Comparison of ENCODE assay signal across 10 cellular contexts in the genomic region with DNA sequence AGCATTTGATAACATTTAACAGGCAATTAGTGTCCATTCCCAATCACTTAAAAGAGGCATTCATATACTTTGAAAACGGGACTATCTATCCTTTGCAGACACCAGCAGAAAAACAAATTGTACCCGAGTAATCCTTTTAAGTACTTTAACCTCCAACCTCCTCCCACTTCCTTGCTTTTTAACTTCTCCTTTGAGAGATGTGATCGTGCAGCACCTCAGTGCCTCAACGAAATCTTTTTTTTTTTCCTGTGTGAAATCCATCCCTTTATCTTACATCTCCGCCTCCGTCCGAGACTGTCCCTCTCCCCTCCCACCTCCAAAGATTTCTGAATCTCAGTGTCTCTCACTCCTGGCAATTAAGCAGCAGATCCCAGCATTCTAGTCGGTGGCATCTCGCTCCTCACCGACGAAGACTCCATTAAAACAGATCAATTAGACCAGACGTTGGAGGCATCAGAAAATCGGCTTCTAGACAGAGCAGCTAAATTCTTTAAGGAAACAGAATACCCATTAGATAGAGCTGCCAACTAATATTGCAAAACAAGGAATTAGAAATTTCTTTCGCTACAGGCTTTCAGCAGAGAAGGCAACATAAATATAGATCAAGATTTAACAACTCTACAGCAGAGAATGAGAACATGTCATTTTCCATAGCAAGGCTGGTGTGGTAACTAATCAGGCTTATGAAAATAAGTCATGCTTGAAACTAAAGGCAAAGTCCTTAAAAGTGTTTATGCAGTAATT. TPM values are rescaled to one million over a fixed set of nuclear protein-coding genes. Genes with fewer than 3 reads are reported as not detected.
DNase-seq lines count a peak whose midpoint lies in the region; ATAC-seq and TF ChIP-seq lines count a peak whose summit lies in the region.
"Had no signal": no experiment of that assay in that cellular context is flagged by ENCODE, and none has a peak within 500 bp of the region (broad histone marks: within the 10 kb centered on the region; RNA-seq: fewer than 3 reads in every experiment).

No MANE protein-coding gene starts in this region.

- H3K4me1 Mint-ChIP-seq in GM23338 (peaks cover 24% of the 10 kb centered on the region), memory B cell (peaks cover 25% of the 10 kb centered on the region)
- H3K4me1 Mint-ChIP-seq in activated naive CD8-positive, alpha-beta T cell treated with anti-CD3 and anti-CD28 coated beads, Interleukin-2, amount 10 ng/mL, durations not matched to agents 7 days and 5 days: peaks cover 14% of the 10 kb centered on the region

- H3K79me2 ChIP-seq in GM23338 (replicated peaks; ENCODE audit: insufficient read depth): no peaks in the 10 kb centered on the region

- H3K27ac ChIP-seq in GM23338 (ENCODE audit: low read depth): no peak overlapping the region

- H3K4me1 ChIP-seq in GM23338 (ENCODE audit: insufficient read depth): peaks cover 20% of the 10 kb centered on the region

- H3K4me3 ChIP-seq in GM23338: peak overlapping the region; percentile 85

- TF ChIP-seq CTCF in GM23338 (conservative IDR thresholded peaks at IDR 0.05; ENCODE audit: low read depth in 2 of 2): no peak

- H3K27ac Mint-ChIP-seq in GM23338: no peak overlapping the region
- H3K27ac Mint-ChIP-seq in activated naive CD8-positive, alpha-beta T cell treated with anti-CD3 and anti-CD28 coated beads, Interleukin-2, amount 10 ng/mL, durations not matched to agents 7 days and 5 days: no peak overlapping the region
- no peak overlapping the region for H3K27ac Mint-ChIP-seq in memory B cell

- H3K9me2 ChIP-seq in GM23338 (ENCODE audit: insufficient read depth): no peaks in the 10 kb centered on the region

- H3K36me3 Mint-ChIP-seq in GM23338 (ENCODE audit: low read depth) (no peaks in the 10 kb centered on the region), memory B cell (no peaks in the 10 kb centered on the region)
- H3K36me3 Mint-ChIP-seq in activated naive CD8-positive, alpha-beta T cell treated with anti-CD3 and anti-CD28 coated beads, Interleukin-2, amount 10 ng/mL, durations not matched to agents 7 days and 5 days: no peaks in the 10 kb centered on the region

- H3K36me3 ChIP-seq in GM23338 (ENCODE audit: insufficient read depth): no peaks in the 10 kb centered on the region

- H3F3A ChIP-seq in GM23338 (replicated peaks; ENCODE audit: low read depth): peaks cover 9% of the 10 kb centered on the region

- DNase-seq in A172 (ENCODE audit: low spot score) (peak; percentile 16), GM23338 (ENCODE audit: low spot score) (peak; percentile 4), memory B cell (ENCODE audit: low spot score in 2 of 2) (no peak), GF-D8 (lab: John Stamatoyannopoulos, UW) (no peak), activated gamma-delta T cell treated with Interleukin-2 at 50 U/mL for 16 hours (no peak)
- DNase-seq in activated naive CD8-positive, alpha-beta T cell treated with anti-CD3 and anti-CD28 coated beads, Interleukin-2, amount 10 ng/mL, durations not matched to agents 7 days and 5 days: no peak

- POLR2A ChIA-PET in activated naive CD8-positive, alpha-beta T cell treated with anti-CD3 and anti-CD28 coated beads, Interleukin-2, amount 10 ng/mL, durations not matched to agents 7 days and 5 days (lab: Charles Lee): no interaction called here

- no peak for ATAC-seq in GM23338
- ATAC-seq in activated naive CD8-positive, alpha-beta T cell treated with anti-CD3 and anti-CD28 coated beads, Interleukin-2, amount 10 ng/mL, durations not matched to agents 7 days and 5 days (ENCODE audit: low read depth): no peak
- ATAC-seq in memory B cell (ENCODE audit: low read depth): no peak
- ATAC-seq in GM18858 (IDR thresholded peaks at IDR 0.05; ENCODE audit: unreplicated experiment): no peak
- ATAC-seq in GM19452 (IDR thresholded peaks at IDR 0.05; ENCODE audit: unreplicated experiment): no peak

- H4K20me1 ChIP-seq in GM23338 (replicated peaks; ENCODE audit: insufficient read depth): peaks cover 3% of the 10 kb centered on the region; the same call in 1 of the 2 replicates

- peak overlapping the region; percentile 99 for H2AFZ ChIP-seq in GM23338

- H3K9me3 Mint-ChIP-seq in GM23338 (no peaks in the 10 kb centered on the region; the same call in 2 of the 3 replicates), memory B cell (no peaks in the 10 kb centered on the region)
- no peaks in the 10 kb centered on the region for H3K9me3 Mint-ChIP-seq in activated naive CD8-positive, alpha-beta T cell treated with anti-CD3 and anti-CD28 coated beads, Interleukin-2, amount 10 ng/mL, durations not matched to agents 7 days and 5 days

- H3K4me3 Mint-ChIP-seq in GM23338 (peak overlapping the region; percentile 72), memory B cell (peak overlapping the region; percentile 74)
- H3K4me3 Mint-ChIP-seq in activated naive CD8-positive, alpha-beta T cell treated with anti-CD3 and anti-CD28 coated beads, Interleukin-2, amount 10 ng/mL, durations not matched to agents 7 days and 5 days: peak overlapping the region; percentile 76

- H3K27me3 Mint-ChIP-seq in GM23338 (ENCODE audit: insufficient read depth, low read depth, poor library complexity): peaks cover 55% of the 10 kb centered on the region
- peaks cover 74% of the 10 kb centered on the region for H3K27me3 Mint-ChIP-seq in activated naive CD8-positive, alpha-beta T cell treated with anti-CD3 and anti-CD28 coated beads, Interleukin-2, amount 10 ng/mL, durations not matched to agents 7 days and 5 days
- H3K27me3 Mint-ChIP-seq in memory B cell: peaks cover 22% of the 10 kb centered on the region

- H3K4me2 ChIP-seq in GM23338: peak overlapping the region; percentile 97

- H3K27me3 ChIP-seq in GM23338 (ENCODE audit: insufficient read depth): peaks cover 61% of the 10 kb centered on the region

TF ChIP-seq in GM23338, 12 proteins besides CTCF, POLR2A, EP300 and RAD21 (continues in another document):
- TF ChIP-seq, protein P1, sequence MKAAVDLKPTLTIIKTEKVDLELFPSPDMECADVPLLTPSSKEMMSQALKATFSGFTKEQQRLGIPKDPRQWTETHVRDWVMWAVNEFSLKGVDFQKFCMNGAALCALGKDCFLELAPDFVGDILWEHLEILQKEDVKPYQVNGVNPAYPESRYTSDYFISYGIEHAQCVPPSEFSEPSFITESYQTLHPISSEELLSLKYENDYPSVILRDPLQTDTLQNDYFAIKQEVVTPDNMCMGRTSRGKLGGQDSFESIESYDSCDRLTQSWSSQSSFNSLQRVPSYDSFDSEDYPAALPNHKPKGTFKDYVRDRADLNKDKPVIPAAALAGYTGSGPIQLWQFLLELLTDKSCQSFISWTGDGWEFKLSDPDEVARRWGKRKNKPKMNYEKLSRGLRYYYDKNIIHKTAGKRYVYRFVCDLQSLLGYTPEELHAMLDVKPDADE (IDR thresholded peaks at IDR 0.05): no peak
- TF ChIP-seq EZH2 (IDR thresholded peaks at IDR 0.05; ENCODE audit: low read depth, unreplicated experiment): no peak

RNA-seq across cellular contexts. Expression of a gene that starts 1.9 kb away (rescaled TPM):
- 11.1 and 15.2 TPM in 2 replicates for total RNA-seq in A172 (2014; rRNA removed; shearing (Covaris generic))
- total RNA-seq in GM23338 (2014; rRNA removed; shearing (Covaris generic)): 1.5 and 2.2 TPM in 2 replicates
- polyA plus RNA-seq in GM23338 (2016; fragmentation: Nextera tagmentation; extraction: Ambion mirVana): 1.7 and 2.1 TPM in 2 replicates
- not detected for total RNA-seq in activated naive CD8-positive, alpha-beta T cell treated with anti-CD3 and anti-CD28 coated beads, Interleukin-2, amount 10 ng/mL, durations not matched to agents 7 days and 5 days
- total RNA-seq: fibroblast of villous mesenchyme; T-helper 2 cell treated with Interferon-gamma antibody and Interleukin-4, amounts not matched to agents 100 ng/mL and 5 ng/mL, for 36 hours had no signal

Comparison
In these comparisons a context has a peak if more than half of its experiments do, and no peak if none do; other contexts are left out.
1. DNase-seq: peak in A172 (single experiment) and GM23338 (single experiment); none in activated naive CD8-positive, alpha-beta T cell treated with anti-CD3 and anti-CD28 coated beads, Interleukin-2, amount 10 ng/mL, durations not matched to agents 7 days and 5 days (single experiment), memory B cell (0 of 2), GF-D8 (single experiment) and activated gamma-delta T cell treated with Interleukin-2 at 50 U/mL for 16 hours (single experiment).
2. Peak in every context shown above with its lines, with median percentiles within 50 percentile points of each other: H3K4me3 Mint-ChIP-seq.